ENCODE assay signal across 20 cellular contexts in genomic region chr2:95276244-95276887, GRCh38. TPM values are rescaled to one million over a fixed set of nuclear protein-coding genes. Genes with fewer than 3 reads are reported as not detected.
A peak's percentile ranks its signal among the peaks of the same experiment; 100 is the strongest.
DNase-seq lines count a peak whose midpoint lies in the region; ATAC-seq and TF ChIP-seq lines count a peak whose summit lies in the region.
"Had no signal": no experiment of that assay in that cellular context is flagged by ENCODE, and none has a peak within 500 bp of the region (broad histone marks: within the 10 kb centered on the region; RNA-seq: fewer than 3 reads in every experiment).

No MANE protein-coding gene starts in this region.

- H4K20me1 ChIP-seq in PC-9 (ENCODE audit: insufficient read depth), result no peaks in the 10 kb centered on the region

- H3K36me3 ChIP-seq in PC-9 (ENCODE audit: low read depth) (peaks cover 26% of the 10 kb centered on the region), esophagus squamous epithelium (peaks cover 0 to 31% (median 12%) of the 10 kb centered on the region in 3 donors), prostate gland (no peaks in the 10 kb centered on the region)
- H3K36me3 ChIP-seq: ascending aorta, right atrium auricular region had no signal

- DNase-seq in PC-9, result no peak
- DNase-seq in esophagus squamous epithelium (lab: John Stamatoyannopoulos, UW), result no peak
- DNase-seq in prostate gland (ENCODE audit: low spot score), result no peak
- no peak for DNase-seq in MV-4-11 (lab: John Stamatoyannopoulos, UW)
- no peak for DNase-seq in NCI-H2081 (lab: John Stamatoyannopoulos, UW)
- no peak for DNase-seq in NCI-H69 (lab: John Stamatoyannopoulos, UW)
- DNase-seq: activated CD8-positive, alpha-beta T cell treated with anti-CD3 and anti-CD28 coated beads, Interleukin-2, amount 10 ng/mL, durations not matched to agents 7 days and 5 days; activated T-cell treated with anti-CD3 and anti-CD28 coated beads, Interleukin-2, amount 50 U/mL, for 24 hours; CD4-positive, CD25-positive, alpha-beta regulatory T cell; DMS153; GF-D8; KBM-7; left cardiac atrium; NCI-H187 had no signal

- intact Hi-C loops in PC-9 (cut with micrococcal nuclease; ENCODE audit: unreplicated experiment), result no loop called here
- intact Hi-C loops in esophagus squamous epithelium (cut with DNase I), result no loop called here
- intact Hi-C loops in prostate gland (cut with DNase I), result no loop called here

- no peaks in the 10 kb centered on the region for H3K9me2 ChIP-seq in PC-9 (ENCODE audit: insufficient read depth)

- TF ChIP-seq POLR2A in esophagus squamous epithelium (IDR thresholded peaks at IDR 0.05) (no peak), prostate gland (IDR thresholded peaks at IDR 0.05) (no peak)

- H3K9me3 ChIP-seq in PC-9 (ENCODE audit: insufficient read depth, low read depth), result no peaks in the 10 kb centered on the region
- no peaks in the 10 kb centered on the region for H3K9me3 ChIP-seq in esophagus squamous epithelium
- no peaks in the 10 kb centered on the region for H3K9me3 ChIP-seq in prostate gland
- H3K9me3 ChIP-seq: ascending aorta, right atrium auricular region had no signal

- H3K4me3 ChIP-seq in PC-9, result peak overlapping the region; percentile 73
- H3K4me3 ChIP-seq in esophagus squamous epithelium, result peak overlapping the region; percentile 57 to 62 (median 60)
- peak overlapping the region; percentile 20 to 30 for H3K4me3 ChIP-seq in prostate gland
- H3K4me3 ChIP-seq: ascending aorta, GM23338, right atrium auricular region had no signal

- H2AFZ ChIP-seq in PC-9, result peak overlapping the region; percentile 70

- H3K4me2 ChIP-seq in PC-9, result peak overlapping the region; percentile 88
- H3K4me2 ChIP-seq: GM23338 had no signal

- no TSS peak for BruUV-seq in PC-9 (replicated peaks; lab: Mats Ljungman, UMichigan)

- H3K4me1 ChIP-seq in PC-9 (replicated peaks; ENCODE audit: insufficient read depth) (peaks cover 39% of the 10 kb centered on the region), esophagus squamous epithelium (peaks cover 17 to 68% (median 23%) of the 10 kb centered on the region in 3 donors), prostate gland (replicated peaks) (peaks cover 4% of the 10 kb centered on the region)
- H3K4me1 ChIP-seq: ascending aorta, right atrium auricular region had no signal

- H3K27me3 ChIP-seq in PC-9 (ENCODE audit: insufficient read depth, low read depth) (no peaks in the 10 kb centered on the region), esophagus squamous epithelium (no peaks in the 10 kb centered on the region), prostate gland (replicated peaks; ENCODE audit: insufficient read depth) (no peaks in the 10 kb centered on the region)
- H3K27me3 ChIP-seq: ascending aorta, right atrium auricular region had no signal

- peak overlapping the region; percentile 98 for H3K27ac ChIP-seq in C4-2B
- H3K27ac ChIP-seq in PC-9, result peak overlapping the region; percentile 11
- peak overlapping the region; percentile 85 to 96 (median 92) for H3K27ac ChIP-seq in esophagus squamous epithelium
- peak overlapping the region; percentile 66 to 72 for H3K27ac ChIP-seq in prostate gland
- H3K27ac ChIP-seq: ascending aorta, right atrium auricular region had no signal

- CTCF ChIA-PET in PC-9 (lab: Charles Lee), result interaction anchor here (3.4 kb wide), 1 partner anchor 44 kb away, joined by 26 read pairs; no protein-coding TSS in a partner anchor

- no peak for TF ChIP-seq CTCF in C4-2B (conservative IDR thresholded peaks at IDR 0.05)
- TF ChIP-seq CTCF in PC-9 (conservative IDR thresholded peaks at IDR 0.05), result no peak
- no peak for TF ChIP-seq CTCF in esophagus squamous epithelium (IDR thresholded peaks at IDR 0.05)
- TF ChIP-seq CTCF in prostate gland (IDR thresholded peaks at IDR 0.05), result no peak

- POLR2A ChIA-PET in PC-9 (lab: Charles Lee; ENCODE audit: unreplicated experiment), result no interaction called here

- no peak for ATAC-seq in GM18502 (IDR thresholded peaks at IDR 0.05; ENCODE audit: poor library complexity, unreplicated experiment)
- ATAC-seq: activated CD4-positive, CD25-positive, alpha-beta regulatory T cell treated with anti-CD3 and anti-CD28 coated beads, Interleukin-2, amount 50 U/mL, for 24 hours; activated CD8-positive, alpha-beta T cell treated with anti-CD3 and anti-CD28 coated beads, Interleukin-2, amount 10 ng/mL, durations not matched to agents 7 days and 5 days; left cardiac atrium had no signal

- H3K79me2 ChIP-seq in PC-9 (ENCODE audit: low read depth), result peaks cover 63% of the 10 kb centered on the region

- WGBS in esophagus squamous epithelium, 2 donors, result 80 to 92% methylated on average over 1 to 2 of the region's 22 CpGs
- 78% methylated on average over 21 of the region's 22 CpGs for WGBS in prostate gland

- H3F3A ChIP-seq in PC-9 (ENCODE audit: insufficient read depth, low read depth), result peaks cover 16% of the 10 kb centered on the region; the same call in 1 of the 2 replicates

RNA-seq across cellular contexts. Expression of gene PROM2, which starts 2.1 kb away (rescaled TPM):
- 129 and 147 TPM in 2 replicates for total RNA-seq in PC-9 (2021)
- total RNA-seq in esophagus squamous epithelium, result 100 to 1,000 TPM in 1 of 4 donors, 10 to 100 TPM in 3; 59.7 to 184 (median 83.5) TPM
- 10 to 100 TPM; 43.4 to 80.1 TPM for total RNA-seq in prostate gland
- total RNA-seq: ascending aorta had no signal

RNA-seq across cellular contexts. Expression of gene KCNIP3, which starts 20.8 kb away (rescaled TPM):
- total RNA-seq in PC-9 (2021), result 3.5 and 4.5 TPM in 2 replicates
- total RNA-seq in esophagus squamous epithelium, result 1 to 10 TPM in 3 of 4 donors, under 1 TPM in 1; 0.15 to 7.4 (median 2.3) TPM
- total RNA-seq in prostate gland, result 10 to 100 TPM in 1 of 2 donors, 1 to 10 TPM in 1; 5.1 to 63.8 TPM
- total RNA-seq: activated CD8-positive, alpha-beta T cell treated with anti-CD3 and anti-CD28 coated beads, Interleukin-2, amount 10 ng/mL, durations not matched to agents 7 days and 5 days; CD4-positive, CD25-positive, alpha-beta regulatory T cell had no signal

Comparison
In these comparisons a context has a peak if more than half of its experiments do, and no peak if none do; other contexts are left out.
1. H3K27ac ChIP-seq: peak in every context shown above with its lines; median percentile 98 in C4-2B; 92 in esophagus squamous epithelium; 69 in prostate gland; 11 in PC-9.